Comparison of ENCODE assay signal across 27 cellular contexts in the genomic region with DNA sequence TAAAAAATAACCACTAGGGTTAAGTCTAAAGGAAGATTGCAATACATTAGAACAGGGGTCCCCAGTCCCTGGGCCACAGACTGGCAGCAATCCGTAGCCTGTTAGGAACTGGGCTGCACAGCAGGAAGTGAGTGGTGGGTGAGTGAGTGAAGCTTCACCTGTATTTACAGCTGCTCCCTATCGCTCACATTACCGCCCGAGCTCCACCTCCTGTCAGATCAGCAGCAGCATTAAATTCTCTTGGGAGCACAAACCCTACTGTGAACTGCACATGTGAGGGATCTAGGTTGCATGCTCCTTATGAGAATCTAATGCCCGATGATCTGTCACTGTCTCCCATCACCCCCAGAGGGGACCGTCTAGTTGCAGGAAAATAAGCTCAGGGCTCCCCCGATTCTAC. TPM values are rescaled to one million over a fixed set of nuclear protein-coding genes. Genes with fewer than 3 reads are reported as not detected.
"Had no signal": no experiment of that assay in that cellular context is flagged by ENCODE, and none has a peak within 500 bp of the region (broad histone marks: within the 10 kb centered on the region; RNA-seq: fewer than 3 reads in every experiment).

No MANE protein-coding gene starts in this region.

- H3K27ac Mint-ChIP-seq: effector memory CD8-positive, alpha-beta T cell; natural killer cell; stimulated activated memory B cell treated with anti-CD40 and anti-IgM and Interleukin-4, amounts not matched to agents 10 μg/mL and 1 μg/mL and 100 μg/mL, for 72 hours had no signal

- H3K36me3 Mint-ChIP-seq: natural killer cell; stimulated activated memory B cell treated with anti-CD40 and anti-IgM and Interleukin-4, amounts not matched to agents 10 μg/mL and 1 μg/mL and 100 μg/mL, for 72 hours had no signal

- FAIRE-seq: endometrium, islet of Langerhans, pancreas, urothelium cell line had no signal

- H3K9me3 Mint-ChIP-seq: effector memory CD8-positive, alpha-beta T cell; natural killer cell; stimulated activated memory B cell treated with anti-CD40 and anti-IgM and Interleukin-4, amounts not matched to agents 10 μg/mL and 1 μg/mL and 100 μg/mL, for 72 hours had no signal

- ATAC-seq: effector memory CD8-positive, alpha-beta T cell; left colon; lower lobe of right lung; natural killer cell; pancreas; right lobe of liver; stimulated activated memory B cell treated with anti-CD40 and anti-IgM and Interleukin-4, amounts not matched to agents 10 μg/mL and 1 μg/mL and 100 μg/mL, for 72 hours; stimulated activated naive CD8-positive, alpha-beta T cell treated with anti-CD3 and anti-CD28 coated beads, Interleukin-15, Interleukin-2, amounts not matched to agents 100 U/mL and 50 U/mL, for 24 hours had no signal

- DNase-seq: colonic mucosa; dermis blood vessel endothelial cell; effector memory CD8-positive, alpha-beta T cell; erythroblast; esophagus squamous epithelium; foreskin melanocyte; glutamatergic neuron; heart right ventricle; hippocampal formation; kidney glomerular epithelial cell; left ventricle myocardium superior; lower lobe of right lung; natural killer cell; occipital lobe; pancreas; retina; right lobe of liver; stimulated activated CD4-positive, alpha-beta T cell treated with anti-CD3 and anti-CD28 coated beads, Interleukin-2, amount 100 ng/mL, for 24 hours; stimulated activated CD4-positive, alpha-beta T cell treated with anti-CD3 and anti-CD28 coated beads, Interleukin-4, amount 100 ng/mL, for 24 hours; stimulated activated naive CD8-positive, alpha-beta T cell treated with anti-CD3 and anti-CD28 coated beads, Interleukin-15, Interleukin-2, amounts not matched to agents 100 U/mL and 50 U/mL, for 24 hours; substantia nigra had no signal

- H3K4me3 Mint-ChIP-seq: effector memory CD8-positive, alpha-beta T cell; natural killer cell; stimulated activated memory B cell treated with anti-CD40 and anti-IgM and Interleukin-4, amounts not matched to agents 10 μg/mL and 1 μg/mL and 100 μg/mL, for 72 hours had no signal

- H3K4me1 Mint-ChIP-seq: natural killer cell had no signal

RNA-seq across cellular contexts. Expression of gene ADGRD1, which starts 15.5 kb away (rescaled TPM):
- total RNA-seq: pulmonary artery endothelial cell had no signal
